Comparison of ENCODE assay signal across 25 cellular contexts in the genomic region with DNA sequence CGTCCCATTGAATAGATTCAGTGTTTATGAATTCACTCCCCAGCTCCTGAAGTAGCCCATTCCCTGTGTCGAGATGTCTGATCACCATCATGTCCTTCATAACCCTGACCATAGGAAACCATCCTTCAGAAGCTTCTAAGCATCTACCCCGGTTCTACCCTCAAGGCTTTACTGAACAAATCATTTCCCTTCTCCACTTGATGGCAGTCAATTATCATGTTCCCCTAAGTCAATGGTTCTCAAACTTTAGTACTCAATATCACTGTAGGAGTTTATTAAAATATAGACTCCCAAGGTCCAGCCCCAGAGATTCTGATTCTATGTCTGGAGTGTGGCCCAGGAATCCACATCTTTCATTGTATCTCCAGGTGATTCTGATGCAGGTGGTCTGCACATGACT.
A peak's percentile ranks its signal among the peaks of the same experiment; 100 is the strongest.
DNase-seq lines count a peak whose midpoint lies in the region; ATAC-seq, FAIRE-seq and TF ChIP-seq lines count a peak whose summit lies in the region.
"Had no signal": no experiment of that assay in that cellular context is flagged by ENCODE, and none has a peak within 500 bp of the region (broad histone marks: within the 10 kb centered on the region; RNA-seq: fewer than 3 reads in every experiment).

No MANE protein-coding gene starts in this region.

- no peaks in the 10 kb centered on the region for H3K4me1 ChIP-seq in OCI-LY3 (ENCODE audit: low read length)

- no peak overlapping the region for H3K4me2 ChIP-seq in OCI-LY3 (ENCODE audit: low read length)

- no peaks in the 10 kb centered on the region for H3K27me3 ChIP-seq in OCI-LY3 (ENCODE audit: low read depth, low read length)
- H3K27me3 ChIP-seq: MG63 had no signal

- ATAC-seq in sciatic nerve, result peak; percentile 82
- ATAC-seq: activated CD8-positive, alpha-beta memory T cell treated with anti-CD3 and anti-CD28 coated beads, Interleukin-2, amount 10 ng/mL, durations not matched to agents 7 days and 5 days; activated naive CD4-positive, alpha-beta T cell treated with anti-CD3 and anti-CD28 coated beads, Interleukin-2, amount 50 U/mL, for 72 hours; activated T-helper 17 cell treated with anti-CD3 and anti-CD28 coated beads, Interleukin-2, amount 50 U/mL, for 72 hours; stimulated activated naive B cell treated with anti-CD40 and anti-IgM and Interleukin-4, amounts not matched to agents 10 μg/mL and 1 μg/mL and 100 μg/mL, for 72 hours; T-helper 17 cell had no signal

- H3K79me2 ChIP-seq in OCI-LY3 (ENCODE audit: low read length), result no peaks in the 10 kb centered on the region

- no peak overlapping the region for H3K9ac ChIP-seq in OCI-LY3 (ENCODE audit: low read length)

- no peak overlapping the region for H2AFZ ChIP-seq in OCI-LY3 (ENCODE audit: low read depth, low read length)

- H3K27ac ChIP-seq in OCI-LY3 (ENCODE audit: low read length), result no peak overlapping the region
- H3K27ac ChIP-seq: HL-60 had no signal

- in situ Hi-C loops in GM13977 (cut with MboI; ENCODE audit: low pct_unique_long_range_greater_than_20kb, low sequenced_read_pairs, unreplicated experiment), result no loop called here
- in situ Hi-C loops in KBM-7 (cut with MboI; ENCODE audit: low pct_unique_long_range_greater_than_20kb, low sequenced_read_pairs), result no loop called here

- no peaks in the 10 kb centered on the region for H3K9me3 ChIP-seq in OCI-LY3 (ENCODE audit: insufficient read depth, low read length)
- H3K9me3 ChIP-seq: MG63 had no signal

- FAIRE-seq in frontal cortex (lab: Jason Lieb, UNC), result no peak
- FAIRE-seq: GM12891, GM19239 had no signal

- H3K4me3 ChIP-seq in OCI-LY3 (ENCODE audit: low read length), result no peak overlapping the region
- H3K4me3 ChIP-seq: MG63 had no signal

- H3K36me3 ChIP-seq in OCI-LY3 (replicated peaks; ENCODE audit: low read depth, low read length), result no peaks in the 10 kb centered on the region
- H3K36me3 ChIP-seq: MG63 had no signal

- TF ChIP-seq CTCF in GM13977 (IDR thresholded peaks at IDR 0.05; ENCODE audit: extremely low read depth, insufficient read depth, missing control alignments) (peak; percentile 17), OCI-LY3 (IDR thresholded peaks at IDR 0.05; ENCODE audit: low read depth, low read length) (peak; percentile 41), GM20000 (IDR thresholded peaks at IDR 0.05; ENCODE audit: extremely low read depth, missing control alignments) (no peak)

- no peak for DNase-seq in GM13977 (ENCODE audit: low spot score)
- peak; percentile 20 for DNase-seq in frontal cortex (ENCODE audit: low spot score in 2 of 2)
- DNase-seq in sciatic nerve (ENCODE audit: low spot score), result no peak
- DNase-seq in KBM-7, result no peak
- no peak for DNase-seq in amygdala (lab: John Stamatoyannopoulos, UW)
- no peak for DNase-seq in GM20000 (ENCODE audit: low spot score)
- DNase-seq in SW 1271 (lab: John Stamatoyannopoulos, UW), result no peak
- DNase-seq: activated CD4-positive, alpha-beta T cell treated with anti-CD3 and anti-CD28 coated beads, Interleukin-2, amount 10 ng/mL, durations not matched to agents 24 days and 14 days; activated CD8-positive, alpha-beta memory T cell treated with anti-CD3 and anti-CD28 coated beads, Interleukin-2, amount 10 ng/mL, durations not matched to agents 7 days and 5 days; cerebellar nuclear complex; DMS79; effector memory CD4-positive, alpha-beta T cell; GOT3; MG63; NCI-H1436 treated with DMSO at 0.1 percent for 48 hours; NCI-H524 treated with DMSO at 0.1 percent for 48 hours; stimulated activated CD4-positive, alpha-beta T cell treated with anti-CD3 and anti-CD28 coated beads, Interleukin-2, amount 100 ng/mL, for 48 hours; stimulated activated naive B cell treated with anti-CD40 and anti-IgM and Interleukin-4, amounts not matched to agents 10 μg/mL and 1 μg/mL and 100 μg/mL, for 72 hours; T-helper 17 cell had no signal

- intact Hi-C loops in sciatic nerve (cut with DNase I), result no loop called here

- H4K20me1 ChIP-seq in OCI-LY3 (ENCODE audit: insufficient read depth, low read length), result no peaks in the 10 kb centered on the region

Comparison
In these comparisons a context has a peak if more than half of its experiments do, and no peak if none do; other contexts are left out.
1. DNase-seq: peak in frontal cortex (2 of 2); none in GM13977 (single experiment), sciatic nerve (single experiment), KBM-7 (single experiment), amygdala (0 of 56), GM20000 (single experiment) and SW 1271 (0 of 2).